In the genomic region with DNA sequence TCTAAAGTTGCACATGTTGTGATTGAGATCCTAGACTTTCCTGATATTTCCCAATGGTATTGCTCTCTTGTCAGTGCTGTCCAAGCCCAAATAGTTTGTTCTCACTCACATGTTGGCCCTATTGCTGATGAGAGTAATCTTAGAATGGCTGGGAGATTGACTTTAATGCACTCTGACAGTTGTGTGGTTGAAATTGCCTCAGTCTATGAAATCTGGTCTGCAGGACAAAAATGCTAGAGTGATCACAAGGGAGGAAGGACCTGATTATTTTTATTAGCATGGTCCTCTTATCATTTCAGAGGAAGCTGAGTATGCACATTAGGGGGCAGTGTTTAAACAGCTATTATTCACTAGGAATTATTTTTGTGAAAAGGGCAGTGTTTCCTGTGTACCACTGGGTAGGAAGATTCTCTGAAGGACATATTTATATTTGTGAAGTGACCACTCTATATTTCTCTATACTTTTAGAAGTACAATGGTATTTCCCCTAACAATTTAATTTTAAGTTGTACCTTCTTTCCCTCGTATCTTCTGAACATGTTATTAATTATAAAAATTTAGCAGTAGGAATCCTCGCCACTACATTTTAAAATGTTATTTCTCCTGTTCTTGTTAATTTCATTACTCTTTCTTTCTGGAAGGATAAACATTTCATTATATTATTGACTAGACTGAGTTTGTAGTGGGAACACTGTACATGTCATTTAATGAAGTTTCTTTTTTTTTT, we compare ENCODE assay signal across 11 cellular contexts.
DNase-seq lines count a peak whose midpoint lies in the region; ATAC-seq and TF ChIP-seq lines count a peak whose summit lies in the region.
"Had no signal": no experiment of that assay in that cellular context is flagged by ENCODE, and none has a peak within 500 bp of the region (broad histone marks: within the 10 kb centered on the region; RNA-seq: fewer than 3 reads in every experiment).

No MANE protein-coding gene starts in this region.

- H3K9me3 Mint-ChIP-seq in GM23338, result no peaks in the 10 kb centered on the region
- H3K9me3 Mint-ChIP-seq in natural killer cell treated with Interleukin-12 subunit alpha and Interleukin-12 subunit beta and Interleukin-15 and Interleukin-18, amount 100 ng/mL, for 72 hours, result no peaks in the 10 kb centered on the region

- H3K4me3 ChIP-seq in A673 (ENCODE audit: low read depth, low read length, poor library complexity, severe bottlenecking), result no peak overlapping the region
- H3K4me3 ChIP-seq in GM23338, result no peak overlapping the region
- H3K4me3 ChIP-seq in lower lobe of right lung, result no peak overlapping the region

- H3K27me3 ChIP-seq in A673 (replicated peaks; ENCODE audit: insufficient read depth, low read depth, low read length, poor library complexity), result no peaks in the 10 kb centered on the region
- no peaks in the 10 kb centered on the region for H3K27me3 ChIP-seq in GM23338 (ENCODE audit: insufficient read depth)
- no peaks in the 10 kb centered on the region for H3K27me3 ChIP-seq in lower lobe of right lung (ENCODE audit: low read depth)

- CTCF ChIA-PET in A673 (lab: Charles Lee), result interaction anchor here (1.0 kb wide), 1 partner anchor 33 kb away, joined by 5 read pairs; no protein-coding TSS in a partner anchor

- H3K36me3 ChIP-seq in A673 (ENCODE audit: insufficient read depth, low read length, poor library complexity, severe bottlenecking) (no peaks in the 10 kb centered on the region), GM23338 (ENCODE audit: insufficient read depth) (no peaks in the 10 kb centered on the region), lower lobe of right lung (no peaks in the 10 kb centered on the region)

- DNase-seq in A673 (ENCODE audit: low spot score) (peak; percentile 36), GM23338 (ENCODE audit: low spot score) (peak; percentile 32), SW480 (ENCODE audit: low spot score) (peak; percentile 28), iPS-NIHi11 (ENCODE audit: low spot score) (peak; percentile 14), lower lobe of right lung (no peak)
- no peak for DNase-seq in natural killer cell treated with Interleukin-12 subunit alpha and Interleukin-12 subunit beta and Interleukin-15 and Interleukin-18, amount 100 ng/mL, for 72 hours (ENCODE audit: low spot score)
- DNase-seq: GDM1, left cardiac atrium, NCI-H774 had no signal

- ATAC-seq in GM23338 (no peak), HG02973 (IDR thresholded peaks at IDR 0.05; ENCODE audit: unreplicated experiment) (no peak), lower lobe of right lung (no peak), GM21576 (IDR thresholded peaks at IDR 0.05; ENCODE audit: unreplicated experiment) (no peak)
- no peak for ATAC-seq in natural killer cell treated with Interleukin-12 subunit alpha and Interleukin-12 subunit beta and Interleukin-15 and Interleukin-18, amount 100 ng/mL, for 72 hours

- H3K9me3 ChIP-seq in A673 (ENCODE audit: low read depth, low read length, poor library complexity, severe bottlenecking), result no peaks in the 10 kb centered on the region
- H3K9me3 ChIP-seq in lower lobe of right lung, result no peaks in the 10 kb centered on the region

- no peak overlapping the region for H3K4me3 Mint-ChIP-seq in GM23338
- H3K4me3 Mint-ChIP-seq in natural killer cell treated with Interleukin-12 subunit alpha and Interleukin-12 subunit beta and Interleukin-15 and Interleukin-18, amount 100 ng/mL, for 72 hours, result no peak overlapping the region

- no peaks in the 10 kb centered on the region for H3F3A ChIP-seq in GM23338 (replicated peaks; ENCODE audit: low read depth)

- no peaks in the 10 kb centered on the region for H4K20me1 ChIP-seq in GM23338 (replicated peaks; ENCODE audit: insufficient read depth)

- no peak overlapping the region for H3K27ac ChIP-seq in A673 (ENCODE audit: low read depth, low read length, poor library complexity, severe bottlenecking)
- H3K27ac ChIP-seq in GM23338 (ENCODE audit: low read depth), result no peak overlapping the region
- H3K27ac ChIP-seq in lower lobe of right lung, result no peak overlapping the region

- H3K27me3 Mint-ChIP-seq in GM23338 (ENCODE audit: insufficient read depth, low read depth, poor library complexity), result no peaks in the 10 kb centered on the region
- H3K27me3 Mint-ChIP-seq in natural killer cell treated with Interleukin-12 subunit alpha and Interleukin-12 subunit beta and Interleukin-15 and Interleukin-18, amount 100 ng/mL, for 72 hours, result peaks cover 16 to 31% of the 10 kb centered on the region in 2 donors

- TF ChIP-seq CTCF in A673 (conservative IDR thresholded peaks at IDR 0.05; ENCODE audit: low read depth, low read length) (peak; percentile 53), GM23338 (conservative IDR thresholded peaks at IDR 0.05; ENCODE audit: low read depth in 2 of 2) (peak; percentile 49 to 55), lower lobe of right lung (IDR thresholded peaks at IDR 0.05) (no peak)

- intact Hi-C loops in A673 (cut with micrococcal nuclease; ENCODE audit: unreplicated experiment), result no loop called here
- intact Hi-C loops in lower lobe of right lung (cut with DNase I), result no loop called here

- no peak overlapping the region for H3K27ac Mint-ChIP-seq in GM23338
- H3K27ac Mint-ChIP-seq in natural killer cell treated with Interleukin-12 subunit alpha and Interleukin-12 subunit beta and Interleukin-15 and Interleukin-18, amount 100 ng/mL, for 72 hours, result no peak overlapping the region

- no peak overlapping the region for H3K4me2 ChIP-seq in GM23338

- H3K79me2 ChIP-seq in GM23338 (replicated peaks; ENCODE audit: insufficient read depth), result no peaks in the 10 kb centered on the region

- H3K9me2 ChIP-seq in GM23338 (ENCODE audit: insufficient read depth), result no peaks in the 10 kb centered on the region

- H3K4me1 Mint-ChIP-seq in GM23338, result no peaks in the 10 kb centered on the region
- H3K4me1 Mint-ChIP-seq in natural killer cell treated with Interleukin-12 subunit alpha and Interleukin-12 subunit beta and Interleukin-15 and Interleukin-18, amount 100 ng/mL, for 72 hours (ENCODE audit: low read depth in 2 of 2), result no peaks in the 10 kb centered on the region

- H3K4me1 ChIP-seq in A673 (ENCODE audit: insufficient read depth, low read length, poor library complexity, severe bottlenecking), result no peaks in the 10 kb centered on the region
- no peaks in the 10 kb centered on the region for H3K4me1 ChIP-seq in GM23338 (ENCODE audit: insufficient read depth)
- no peaks in the 10 kb centered on the region for H3K4me1 ChIP-seq in lower lobe of right lung

- POLR2A ChIA-PET in A673 (lab: Charles Lee; ENCODE audit: low non-redundant PET), result no interaction called here

- BruUV-seq in A673 (replicated peaks; lab: Mats Ljungman, UMichigan), result no TSS peak

- H3K36me3 Mint-ChIP-seq in GM23338 (ENCODE audit: low read depth), result no peaks in the 10 kb centered on the region
- no peaks in the 10 kb centered on the region for H3K36me3 Mint-ChIP-seq in natural killer cell treated with Interleukin-12 subunit alpha and Interleukin-12 subunit beta and Interleukin-15 and Interleukin-18, amount 100 ng/mL, for 72 hours

- H2AFZ ChIP-seq in GM23338, result no peak overlapping the region

TF ChIP-seq in GM23338, 12 proteins besides CTCF, POLR2A, EP300 and RAD21 (continues in another document):
- TF ChIP-seq JUNB (IDR thresholded peaks at IDR 0.05; ENCODE audit: unreplicated experiment) (no peak), ZNF114 (CRISPR knock-in tag; IDR thresholded peaks at IDR 0.05) (no peak), EZH2 (IDR thresholded peaks at IDR 0.05; ENCODE audit: low read depth, unreplicated experiment) (no peak), STAT1 (IDR thresholded peaks at IDR 0.05; ENCODE audit: unreplicated experiment) (no peak)

Comparison
In these comparisons a context has a peak if more than half of its experiments do, and no peak if none do; other contexts are left out.
1. DNase-seq: peak in A673 (single experiment), GM23338 (single experiment), SW480 (single experiment) and iPS-NIHi11 (single experiment); none in natural killer cell treated with Interleukin-12 subunit alpha and Interleukin-12 subunit beta and Interleukin-15 and Interleukin-18, amount 100 ng/mL, for 72 hours (single experiment) and lower lobe of right lung (single experiment).